ENCODE assay signal across 30 cellular contexts in the genomic region with DNA sequence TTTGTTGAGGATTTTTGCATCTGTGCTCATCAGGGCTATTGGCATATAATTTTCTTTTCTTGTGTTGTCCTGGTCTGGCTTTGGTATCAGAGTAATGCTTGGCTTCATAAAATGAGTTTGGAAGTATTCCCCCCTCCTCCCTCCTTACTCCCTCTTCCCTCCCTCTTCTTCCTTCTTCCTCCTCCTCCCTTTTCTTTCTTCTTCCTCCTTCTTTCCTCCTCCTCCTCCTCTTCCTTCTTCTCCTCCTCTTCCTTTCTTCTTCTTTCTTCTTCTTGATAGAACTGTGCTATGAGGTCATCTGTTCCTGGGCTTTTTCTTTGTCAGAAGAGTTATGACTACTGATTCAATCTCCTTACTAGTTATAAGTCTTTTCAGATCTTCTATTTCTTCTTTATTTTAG. TPM values are rescaled to one million over a fixed set of nuclear protein-coding genes. Genes with fewer than 3 reads are reported as not detected.
DNase-seq lines count a peak whose midpoint lies in the region; ATAC-seq, FAIRE-seq and TF ChIP-seq lines count a peak whose summit lies in the region.
"Had no signal": no experiment of that assay in that cellular context is flagged by ENCODE, and none has a peak within 500 bp of the region (broad histone marks: within the 10 kb centered on the region; RNA-seq: fewer than 3 reads in every experiment).

No MANE protein-coding gene starts in this region.

- peaks cover 0 to 3% of the 10 kb centered on the region in 2 experiments for H3K9me3 ChIP-seq in CD4-positive, CD25-positive, alpha-beta regulatory T cell (ENCODE audit: control insufficient read depth in 2 of 2, low read length in 2 of 2)
- no peaks in the 10 kb centered on the region for H3K9me3 ChIP-seq in colonic mucosa
- H3K9me3 ChIP-seq: SJCRH30 had no signal

- CTCF ChIA-PET in activated naive CD4-positive, alpha-beta T cell treated with anti-CD3 and anti-CD28 coated beads for 36 hours (lab: Charles Lee) = interaction anchor here (1.5 kb wide), 1 partner anchor 34 kb away, joined by 3 read pairs; no protein-coding TSS in a partner anchor
- CTCF ChIA-PET in activated naive CD4-positive, alpha-beta T cell treated with anti-CD3 and anti-CD28 coated beads, Interleukin-2, amount 10 ng/mL, durations not matched to agents 7 days and 5 days (lab: Charles Lee) = no interaction called here

- H3K4me3 Mint-ChIP-seq in activated naive CD4-positive, alpha-beta T cell treated with anti-CD3 and anti-CD28 coated beads for 36 hours = no peak overlapping the region
- H3K4me3 Mint-ChIP-seq in activated naive CD4-positive, alpha-beta T cell treated with anti-CD3 and anti-CD28 coated beads, Interleukin-2, amount 10 ng/mL, durations not matched to agents 7 days and 5 days = no peak overlapping the region
- H3K4me3 Mint-ChIP-seq in CD4-positive, CD25-positive, alpha-beta regulatory T cell = peak overlapping the region in 2 of 4 donors; percentile 23 to 53
- no peak overlapping the region for H3K4me3 Mint-ChIP-seq in activated T-helper 1 cell treated with anti-CD3 and anti-CD28 coated beads, Interleukin-12 subunit alpha, Interleukin-12 subunit beta, Interleukin-2, Interleukin-4 antibody, amounts not matched to agents 30 ng/mL and 10 ng/mL and 1 ng/mL, durations not matched to agents 14 hours and 24 hours and 36 hours
- H3K4me3 Mint-ChIP-seq: CD8-positive, alpha-beta memory T cell had no signal

- H3K27ac ChIP-seq in CD4-positive, CD25-positive, alpha-beta regulatory T cell (ENCODE audit: insufficient read depth, low read length, poor library complexity, severe bottlenecking) = no peak overlapping the region
- H3K27ac ChIP-seq in colonic mucosa = no peak overlapping the region
- H3K27ac ChIP-seq: A549, PC-9, SJCRH30 had no signal

- H3K4me1 ChIP-seq in CD4-positive, CD25-positive, alpha-beta regulatory T cell (ENCODE audit: control insufficient read depth, insufficient read depth, low read length, poor library complexity, severe bottlenecking) = peaks cover 19% of the 10 kb centered on the region
- H3K4me1 ChIP-seq in colonic mucosa = no peaks in the 10 kb centered on the region
- H3K4me1 ChIP-seq: A549, SJCRH30 had no signal

- H3K36me3 ChIP-seq in CD4-positive, CD25-positive, alpha-beta regulatory T cell (ENCODE audit: control insufficient read depth, insufficient read depth, low read length) = peaks cover 20% of the 10 kb centered on the region
- peaks cover 3% of the 10 kb centered on the region for H3K36me3 ChIP-seq in colonic mucosa

- peak overlapping the region; percentile 1 for H3K4me3 ChIP-seq in CD4-positive, CD25-positive, alpha-beta regulatory T cell (ENCODE audit: low read depth, low read length)
- H3K4me3 ChIP-seq in colonic mucosa = no peak overlapping the region
- H3K4me3 ChIP-seq: A549, PC-9, SJCRH30 had no signal

- H3K9ac ChIP-seq in colonic mucosa (ENCODE audit: low read depth in 2 of 2, low read length in 2 of 2) = no peak overlapping the region

- H3K27ac Mint-ChIP-seq in activated naive CD4-positive, alpha-beta T cell treated with anti-CD3 and anti-CD28 coated beads for 36 hours = peak overlapping the region; percentile 9
- no peak overlapping the region for H3K27ac Mint-ChIP-seq in activated naive CD4-positive, alpha-beta T cell treated with anti-CD3 and anti-CD28 coated beads, Interleukin-2, amount 10 ng/mL, durations not matched to agents 7 days and 5 days
- H3K27ac Mint-ChIP-seq in CD4-positive, CD25-positive, alpha-beta regulatory T cell = peak overlapping the region in 2 of 3 donors; percentile 26 to 95
- peak overlapping the region; percentile 5 for H3K27ac Mint-ChIP-seq in activated T-helper 1 cell treated with anti-CD3 and anti-CD28 coated beads, Interleukin-12 subunit alpha, Interleukin-12 subunit beta, Interleukin-2, Interleukin-4 antibody, amounts not matched to agents 30 ng/mL and 10 ng/mL and 1 ng/mL, durations not matched to agents 14 hours and 24 hours and 36 hours

- TF ChIP-seq CTCF in colonic mucosa (IDR thresholded peaks at IDR 0.05) = no peak

- H3K9me3 Mint-ChIP-seq in activated naive CD4-positive, alpha-beta T cell treated with anti-CD3 and anti-CD28 coated beads for 36 hours = peaks cover 4% of the 10 kb centered on the region
- no peaks in the 10 kb centered on the region for H3K9me3 Mint-ChIP-seq in activated naive CD4-positive, alpha-beta T cell treated with anti-CD3 and anti-CD28 coated beads, Interleukin-2, amount 10 ng/mL, durations not matched to agents 7 days and 5 days
- H3K9me3 Mint-ChIP-seq in CD4-positive, CD25-positive, alpha-beta regulatory T cell = peaks cover 0 to 15% (median 4%) of the 10 kb centered on the region in 7 donors
- H3K9me3 Mint-ChIP-seq in activated T-helper 1 cell treated with anti-CD3 and anti-CD28 coated beads, Interleukin-12 subunit alpha, Interleukin-12 subunit beta, Interleukin-2, Interleukin-4 antibody, amounts not matched to agents 30 ng/mL and 10 ng/mL and 1 ng/mL, durations not matched to agents 14 hours and 24 hours and 36 hours = peaks cover 22% of the 10 kb centered on the region

- peaks cover 65% of the 10 kb centered on the region for H3K4me1 Mint-ChIP-seq in activated naive CD4-positive, alpha-beta T cell treated with anti-CD3 and anti-CD28 coated beads for 36 hours (ENCODE audit: low read depth)
- peaks cover 52% of the 10 kb centered on the region for H3K4me1 Mint-ChIP-seq in activated naive CD4-positive, alpha-beta T cell treated with anti-CD3 and anti-CD28 coated beads, Interleukin-2, amount 10 ng/mL, durations not matched to agents 7 days and 5 days
- H3K4me1 Mint-ChIP-seq in CD4-positive, CD25-positive, alpha-beta regulatory T cell = peaks cover 38 to 77% (median 51%) of the 10 kb centered on the region in 4 donors
- peaks cover 47% of the 10 kb centered on the region for H3K4me1 Mint-ChIP-seq in activated T-helper 1 cell treated with anti-CD3 and anti-CD28 coated beads, Interleukin-12 subunit alpha, Interleukin-12 subunit beta, Interleukin-2, Interleukin-4 antibody, amounts not matched to agents 30 ng/mL and 10 ng/mL and 1 ng/mL, durations not matched to agents 14 hours and 24 hours and 36 hours (ENCODE audit: low read depth)

- DNase-seq in activated naive CD4-positive, alpha-beta T cell treated with anti-CD3 and anti-CD28 coated beads for 36 hours = no peak
- DNase-seq in activated naive CD4-positive, alpha-beta T cell treated with anti-CD3 and anti-CD28 coated beads, Interleukin-2, amount 10 ng/mL, durations not matched to agents 7 days and 5 days = no peak
- no peak for DNase-seq in CD4-positive, CD25-positive, alpha-beta regulatory T cell
- DNase-seq in GM12892 (ENCODE audit: insufficient read length) = no peak
- DNase-seq in activated T-helper 1 cell treated with anti-CD3 and anti-CD28 coated beads, Interleukin-12 subunit alpha, Interleukin-12 subunit beta, Interleukin-2, Interleukin-4 antibody, amounts not matched to agents 30 ng/mL and 10 ng/mL and 1 ng/mL, durations not matched to agents 14 hours and 24 hours and 36 hours (ENCODE audit: low spot score) = no peak
- DNase-seq in NCI-H82 (lab: John Stamatoyannopoulos, UW) = no peak
- no peak for DNase-seq in DMS53 (lab: John Stamatoyannopoulos, UW)
- no peak for DNase-seq in colonic mucosa
- DNase-seq: C1 segment of cervical spinal cord; CD8-positive, alpha-beta memory T cell; DMS 273 treated with DMSO at 0.1 percent for 48 hours; DMS79 treated with DMSO at 0.1 percent for 48 hours; GF-D8; KBM-7; MV-4-11; NCI-H1105; NCI-H146; NCI-H2029; NCI-H446; NCI-H524 treated with DMSO at 0.1 percent for 48 hours; NCI-H774; NK-92 treated with Interleukin-12 subunit alpha and Interleukin-12 subunit beta, amount 100 ng/mL, for 24 hours; PC-9; SJCRH30 had no signal

- no peak for ATAC-seq in CD4-positive, CD25-positive, alpha-beta regulatory T cell (ENCODE audit: low read depth in 2 of 2)
- ATAC-seq: A549, Right ventricle myocardium inferior, SK-N-SH treated with all-trans-retinoic acid at 6 μM for 48 hours had no signal

- intact Hi-C loops in activated naive CD4-positive, alpha-beta T cell treated with anti-CD3 and anti-CD28 coated beads for 36 hours (cut with micrococcal nuclease) = no loop called here
- intact Hi-C loops in activated T-helper 1 cell treated with anti-CD3 and anti-CD28 coated beads, Interleukin-12 subunit alpha, Interleukin-12 subunit beta, Interleukin-2, Interleukin-4 antibody, amounts not matched to agents 30 ng/mL and 10 ng/mL and 1 ng/mL, durations not matched to agents 14 hours and 24 hours and 36 hours (cut with micrococcal nuclease) = no loop called here
- intact Hi-C loops in colonic mucosa (cut with DNase I) = no loop called here

- no peaks in the 10 kb centered on the region for H3K27me3 Mint-ChIP-seq in activated naive CD4-positive, alpha-beta T cell treated with anti-CD3 and anti-CD28 coated beads for 36 hours (ENCODE audit: low read depth)
- no peaks in the 10 kb centered on the region for H3K27me3 Mint-ChIP-seq in activated naive CD4-positive, alpha-beta T cell treated with anti-CD3 and anti-CD28 coated beads, Interleukin-2, amount 10 ng/mL, durations not matched to agents 7 days and 5 days
- H3K27me3 Mint-ChIP-seq in CD4-positive, CD25-positive, alpha-beta regulatory T cell = no peaks in the 10 kb centered on the region
- no peaks in the 10 kb centered on the region for H3K27me3 Mint-ChIP-seq in activated T-helper 1 cell treated with anti-CD3 and anti-CD28 coated beads, Interleukin-12 subunit alpha, Interleukin-12 subunit beta, Interleukin-2, Interleukin-4 antibody, amounts not matched to agents 30 ng/mL and 10 ng/mL and 1 ng/mL, durations not matched to agents 14 hours and 24 hours and 36 hours (ENCODE audit: insufficient read depth)

- no peaks in the 10 kb centered on the region for H3K27me3 ChIP-seq in CD4-positive, CD25-positive, alpha-beta regulatory T cell (ENCODE audit: control insufficient read depth, insufficient read depth, low read length)
- no peaks in the 10 kb centered on the region for H3K27me3 ChIP-seq in colonic mucosa
- H3K27me3 ChIP-seq: SJCRH30 had no signal

- peaks cover 63% of the 10 kb centered on the region for H3K36me3 Mint-ChIP-seq in activated naive CD4-positive, alpha-beta T cell treated with anti-CD3 and anti-CD28 coated beads for 36 hours (ENCODE audit: low read depth)
- H3K36me3 Mint-ChIP-seq in activated naive CD4-positive, alpha-beta T cell treated with anti-CD3 and anti-CD28 coated beads, Interleukin-2, amount 10 ng/mL, durations not matched to agents 7 days and 5 days = peaks cover 67% of the 10 kb centered on the region
- peaks cover 61% of the 10 kb centered on the region for H3K36me3 Mint-ChIP-seq in CD4-positive, CD25-positive, alpha-beta regulatory T cell
- peaks cover 70% of the 10 kb centered on the region for H3K36me3 Mint-ChIP-seq in activated T-helper 1 cell treated with anti-CD3 and anti-CD28 coated beads, Interleukin-12 subunit alpha, Interleukin-12 subunit beta, Interleukin-2, Interleukin-4 antibody, amounts not matched to agents 30 ng/mL and 10 ng/mL and 1 ng/mL, durations not matched to agents 14 hours and 24 hours and 36 hours (ENCODE audit: low read depth)

- FAIRE-seq in GM12892 (lab: Jason Lieb, UNC) = peak; percentile 33
- FAIRE-seq: A549, GM12891, GM19239, H54 had no signal

- TF ChIP-seq POLR2A in GM12892 (IDR thresholded peaks at IDR 0.05; ENCODE audit: low read depth, low read length) = no peak

RNA-seq across cellular contexts. Expression of gene BIRC2, which starts 10.1 kb away (rescaled TPM):
- total RNA-seq in activated naive CD4-positive, alpha-beta T cell treated with anti-CD3 and anti-CD28 coated beads for 36 hours = 10 to 100 TPM; 26.6 to 26.9 TPM
- 105 TPM for total RNA-seq in CD4-positive, CD25-positive, alpha-beta regulatory T cell
- polyA plus RNA-seq in CD4-positive, CD25-positive, alpha-beta regulatory T cell = 10 to 100 TPM; 33.0 to 48.3 (median 44.9) TPM
- polyA plus RNA-seq in GM12892 (2012; ENCODE audit: missing spikeins) = 37.2 TPM
- total RNA-seq in activated T-helper 1 cell treated with anti-CD3 and anti-CD28 coated beads, Interleukin-12 subunit alpha, Interleukin-12 subunit beta, Interleukin-2, Interleukin-4 antibody, amounts not matched to agents 30 ng/mL and 10 ng/mL and 1 ng/mL, durations not matched to agents 14 hours and 24 hours and 36 hours = 30.6 and 33.3 TPM in 2 replicates
- total RNA-seq in colonic mucosa = 10 to 100 TPM; 34.1 to 59.5 TPM

RNA-seq across cellular contexts. Expression of gene BIRC3, which starts 39.8 kb away (rescaled TPM):
- total RNA-seq in activated naive CD4-positive, alpha-beta T cell treated with anti-CD3 and anti-CD28 coated beads for 36 hours = 100 to 1,000 TPM; 100 to 105 TPM
- total RNA-seq in CD4-positive, CD25-positive, alpha-beta regulatory T cell = 239 TPM
- 100 to 1,000 TPM; 107 to 151 (median 118) TPM for polyA plus RNA-seq in CD4-positive, CD25-positive, alpha-beta regulatory T cell
- 109 TPM for polyA plus RNA-seq in GM12892 (2012; ENCODE audit: missing spikeins)
- total RNA-seq in activated T-helper 1 cell treated with anti-CD3 and anti-CD28 coated beads, Interleukin-12 subunit alpha, Interleukin-12 subunit beta, Interleukin-2, Interleukin-4 antibody, amounts not matched to agents 30 ng/mL and 10 ng/mL and 1 ng/mL, durations not matched to agents 14 hours and 24 hours and 36 hours = 101 and 108 TPM in 2 replicates
- 10 to 100 TPM; 14.8 to 66.3 TPM for total RNA-seq in colonic mucosa
- total RNA-seq: SJCRH30 had no signal
